12 cellular contexts compared by ENCODE assay signal in genomic region chr18:74632856-74633255, GRCh38.
"Had no signal": no experiment of that assay in that cellular context is flagged by ENCODE, and none has a peak within 500 bp of the region (broad histone marks: within the 10 kb centered on the region; RNA-seq: fewer than 3 reads in every experiment).

No MANE protein-coding gene starts in this region.

- FAIRE-seq: small intestine had no signal

- H3K27ac ChIP-seq: cardiac muscle cell, esophagus muscularis mucosa, lower lobe of right lung, right atrium auricular region, tibial nerve, vagina, VCaP had no signal

- H3K27me3 ChIP-seq: cardiac muscle cell, esophagus muscularis mucosa, right atrium auricular region, tibial nerve, vagina had no signal

- H3K36me3 ChIP-seq: cardiac muscle cell had no signal

- H3K9me3 ChIP-seq: esophagus muscularis mucosa, lower lobe of right lung, right atrium auricular region, tibial nerve, vagina had no signal

- DNase-seq: activated CD4-positive, alpha-beta T cell treated with anti-CD3 and anti-CD28 coated beads for 4 hours; left cardiac atrium; lower lobe of right lung; midbrain; nucleus accumbens; small intestine had no signal

- H3K4me1 ChIP-seq: esophagus muscularis mucosa, right atrium auricular region, vagina had no signal

- H3K4me3 ChIP-seq: cardiac muscle cell, esophagus muscularis mucosa, lower lobe of right lung, right atrium auricular region, tibial nerve, vagina had no signal

- ATAC-seq: left cardiac atrium, lower lobe of right lung had no signal
